ENCODE assay signal across 9 cellular contexts in genomic region chr4:118076958-118077766, GRCh38. TPM values are rescaled to one million over a fixed set of nuclear protein-coding genes. Genes with fewer than 3 reads are reported as not detected.
DNase-seq lines count a peak whose midpoint lies in the region; ATAC-seq, FAIRE-seq and TF ChIP-seq lines count a peak whose summit lies in the region.
"Had no signal": no experiment of that assay in that cellular context is flagged by ENCODE, and none has a peak within 500 bp of the region (broad histone marks: within the 10 kb centered on the region; RNA-seq: fewer than 3 reads in every experiment).

No MANE protein-coding gene starts in this region.

- no peaks in the 10 kb centered on the region for H3K9me3 Mint-ChIP-seq in HFFc6

- no peak overlapping the region for H3K4me3 Mint-ChIP-seq in HFFc6

- H3K27ac Mint-ChIP-seq in HFFc6: no peak overlapping the region

- DNase-seq in stimulated activated CD4-positive, alpha-beta T cell treated with anti-CD3 and anti-CD28 coated beads, TNF-alpha, amount 100 ng/mL, for 48 hours (ENCODE audit: low read depth in 3 of 3): peak in 2 of 3 donors; percentile 0
- DNase-seq in stimulated activated CD4-positive, alpha-beta T cell treated with anti-CD3 and anti-CD28 coated beads, Interleukin-2, amount 100 ng/mL, for 48 hours: no peak
- peak; percentile 40 for DNase-seq in HFFc6
- DNase-seq in NOMO-1 treated with DMSO at 0.1 percent for 48 hours (lab: John Stamatoyannopoulos, UW; ENCODE audit: unreplicated experiment): peak; percentile 29
- DNase-seq in fibroblast of gingiva (ENCODE audit: low read depth): peak; percentile 21
- no peak for DNase-seq in NCI-H526 treated with DMSO at 0.1 percent for 48 hours (lab: John Stamatoyannopoulos, UW)
- no peak for DNase-seq in HTR-8/SVneo (ENCODE audit: insufficient read length, low spot score)

- no peaks in the 10 kb centered on the region for H3K4me1 Mint-ChIP-seq in HFFc6 (ENCODE audit: low read depth)

- no peak for FAIRE-seq in HTR-8/SVneo (lab: Jason Lieb, UNC)

- TF ChIP-seq CTCF in HFFc6 (IDR thresholded peaks at IDR 0.05): peak; percentile 82

- H3K36me3 Mint-ChIP-seq in HFFc6 (ENCODE audit: low read depth): no peaks in the 10 kb centered on the region

- H3K27me3 Mint-ChIP-seq in HFFc6 (ENCODE audit: insufficient read depth): peaks cover 11% of the 10 kb centered on the region

- ATAC-seq in GM21737 (IDR thresholded peaks at IDR 0.05; ENCODE audit: unreplicated experiment): no peak

RNA-seq across cellular contexts. Expression of gene NDST3, which starts 42.9 kb away (rescaled TPM):
- not detected for total RNA-seq in HFFc6 (2021; fragmentation: NEBNext Ultra II Directional; extraction: Animal tissue kit (Norgen Biotek cat#: 25700))
- total RNA-seq: glomerular endothelial cell had no signal

Comparison
In these comparisons a context has a peak if more than half of its experiments do, and no peak if none do; other contexts are left out.
1. DNase-seq: peak in stimulated activated CD4-positive, alpha-beta T cell treated with anti-CD3 and anti-CD28 coated beads, TNF-alpha, amount 100 ng/mL, for 48 hours (2 of 3), HFFc6 (single experiment), NOMO-1 treated with DMSO at 0.1 percent for 48 hours (single experiment) and fibroblast of gingiva (single experiment); none in stimulated activated CD4-positive, alpha-beta T cell treated with anti-CD3 and anti-CD28 coated beads, Interleukin-2, amount 100 ng/mL, for 48 hours (0 of 2), NCI-H526 treated with DMSO at 0.1 percent for 48 hours (single experiment) and HTR-8/SVneo (single experiment).